Comparison of ENCODE assay signal across 9 cellular contexts in the genomic region with DNA sequence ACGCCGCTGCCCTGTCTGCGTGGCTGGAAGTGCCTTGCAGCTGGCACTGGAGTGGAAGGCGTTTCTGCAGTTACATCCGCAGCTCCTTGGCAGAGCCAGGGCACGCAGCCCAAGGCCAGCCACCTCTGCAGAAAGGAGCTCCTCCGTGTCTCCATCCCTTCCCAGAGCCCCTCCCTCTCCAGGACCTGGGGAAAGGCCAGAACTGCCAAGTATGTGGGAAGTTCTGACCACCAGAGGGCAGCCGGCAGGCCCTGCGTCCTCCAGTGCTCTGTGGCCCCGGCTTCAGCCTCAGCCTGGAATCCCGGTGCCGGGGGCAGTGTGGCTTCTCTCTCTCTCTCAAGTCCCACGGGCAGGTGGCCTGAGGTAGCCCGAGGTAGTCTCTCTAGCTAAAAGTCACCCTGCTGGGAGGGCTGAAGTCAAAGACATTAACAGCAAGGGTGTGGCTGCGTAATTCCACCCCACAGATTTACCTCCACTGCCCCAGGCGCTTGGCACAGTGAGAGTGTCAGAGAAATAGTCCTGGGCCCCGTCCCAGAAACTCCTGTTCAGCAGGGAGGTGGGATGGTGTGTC.
DNase-seq lines count a peak whose midpoint lies in the region; ATAC-seq and TF ChIP-seq lines count a peak whose summit lies in the region.
"Had no signal": no experiment of that assay in that cellular context is flagged by ENCODE, and none has a peak within 500 bp of the region (broad histone marks: within the 10 kb centered on the region; RNA-seq: fewer than 3 reads in every experiment).

No MANE protein-coding gene starts in this region.

- H3K9me3 ChIP-seq in adipocyte (ENCODE audit: control insufficient read depth, low read length): no peaks in the 10 kb centered on the region
- H3K9me3 ChIP-seq in hepatocyte (ENCODE audit: low read depth): no peaks in the 10 kb centered on the region
- no peaks in the 10 kb centered on the region for H3K9me3 ChIP-seq in suprapubic skin
- H3K9me3 ChIP-seq: HAP-1 had no signal

- H3K4me1 ChIP-seq in adipocyte (ENCODE audit: control insufficient read depth, insufficient read depth, low read length) (peaks cover 5% of the 10 kb centered on the region), hepatocyte (ENCODE audit: insufficient read depth) (peaks cover 20% of the 10 kb centered on the region), suprapubic skin (peaks cover 42% of the 10 kb centered on the region)
- H3K4me1 ChIP-seq: HAP-1 had no signal

- no peak overlapping the region for H3K4me3 Mint-ChIP-seq in stimulated activated effector memory CD8-positive, alpha-beta T cell treated with anti-CD3 and anti-CD28 coated beads, Interleukin-12 subunit alpha, Interleukin-12 subunit beta, amount 100 ng/mL, for 72 hours

- H3K9me2 ChIP-seq in hepatocyte (replicated peaks; ENCODE audit: insufficient read depth): no peaks in the 10 kb centered on the region

- no peak overlapping the region for H3K4me3 ChIP-seq in HL-60 (replicated peaks; ENCODE audit: insufficient read depth, low read length)
- no peak overlapping the region for H3K4me3 ChIP-seq in adipocyte (ENCODE audit: low read length)
- no peak overlapping the region for H3K4me3 ChIP-seq in hepatocyte
- no peak overlapping the region for H3K4me3 ChIP-seq in suprapubic skin
- H3K4me3 ChIP-seq: HAP-1 had no signal

- ATAC-seq in HG03139 (IDR thresholded peaks at IDR 0.05; ENCODE audit: unreplicated experiment) (no peak), GM18520 (IDR thresholded peaks at IDR 0.05; ENCODE audit: unreplicated experiment) (no peak)
- ATAC-seq in stimulated activated effector memory CD8-positive, alpha-beta T cell treated with anti-CD3 and anti-CD28 coated beads, Interleukin-12 subunit alpha, Interleukin-12 subunit beta, amount 100 ng/mL, for 72 hours: no peak

- no peak overlapping the region for H3K4me2 ChIP-seq in hepatocyte

- H3K79me2 ChIP-seq in hepatocyte: no peaks in the 10 kb centered on the region

- TF ChIP-seq POLR2A in suprapubic skin (IDR thresholded peaks at IDR 0.05): no peak

- peaks cover 97% of the 10 kb centered on the region for H3K36me3 ChIP-seq in adipocyte (ENCODE audit: control insufficient read depth, insufficient read depth, low read length, severe bottlenecking)
- no peaks in the 10 kb centered on the region for H3K36me3 ChIP-seq in hepatocyte (replicated peaks; ENCODE audit: insufficient read depth, low read depth)
- H3K36me3 ChIP-seq in suprapubic skin: peaks cover 14% of the 10 kb centered on the region
- H3K36me3 ChIP-seq: HAP-1 had no signal

- WGBS in hepatocyte (ENCODE audit: low lambda C conversion rate, missing lambda C conversion rate): 58% methylated on average over 17 of the region's 17 CpGs
- WGBS in suprapubic skin: 29% methylated on average over 9 of the region's 17 CpGs

- no peaks in the 10 kb centered on the region for H3K36me3 Mint-ChIP-seq in stimulated activated effector memory CD8-positive, alpha-beta T cell treated with anti-CD3 and anti-CD28 coated beads, Interleukin-12 subunit alpha, Interleukin-12 subunit beta, amount 100 ng/mL, for 72 hours

- peak; percentile 38 for TF ChIP-seq CTCF in HL-60 (IDR thresholded peaks at IDR 0.05; ENCODE audit: insufficient read depth, low read length)
- peak; percentile 57 for TF ChIP-seq CTCF in hepatocyte (IDR thresholded peaks at IDR 0.05; ENCODE audit: poor library complexity)
- TF ChIP-seq CTCF in suprapubic skin (IDR thresholded peaks at IDR 0.05): peak; percentile 5 to 43

- peaks cover 2% of the 10 kb centered on the region for H4K20me1 ChIP-seq in hepatocyte (ENCODE audit: insufficient read depth, poor library complexity, severe bottlenecking)

- H3K4me1 Mint-ChIP-seq in stimulated activated effector memory CD8-positive, alpha-beta T cell treated with anti-CD3 and anti-CD28 coated beads, Interleukin-12 subunit alpha, Interleukin-12 subunit beta, amount 100 ng/mL, for 72 hours: peaks cover 6% of the 10 kb centered on the region

- DNase-seq in Ammon's horn (ENCODE audit: low spot score) (peak; percentile 63), HL-60 (ENCODE audit: low read depth in 1 of 2, low spot score in 1 of 2) (peak in 1 of 2 experiments; percentile 35), adipocyte (ENCODE audit: low read depth) (peak; percentile 57), hepatocyte (ENCODE audit: low spot score) (peak; percentile 75), suprapubic skin (ENCODE audit: low spot score in 2 of 2) (no peak)
- no peak for DNase-seq in stimulated activated effector memory CD8-positive, alpha-beta T cell treated with anti-CD3 and anti-CD28 coated beads, Interleukin-12 subunit alpha, Interleukin-12 subunit beta, amount 100 ng/mL, for 72 hours (ENCODE audit: low spot score in 2 of 2)

- no peak overlapping the region for H3K27ac Mint-ChIP-seq in stimulated activated effector memory CD8-positive, alpha-beta T cell treated with anti-CD3 and anti-CD28 coated beads, Interleukin-12 subunit alpha, Interleukin-12 subunit beta, amount 100 ng/mL, for 72 hours

- TF ChIP-seq EP300 in suprapubic skin (IDR thresholded peaks at IDR 0.05): no peak

- no peak overlapping the region for H3K9ac ChIP-seq in adipocyte (ENCODE audit: low read length)

- H3K27ac ChIP-seq in HL-60 (replicated peaks) (no peak overlapping the region), hepatocyte (no peak overlapping the region), suprapubic skin (no peak overlapping the region)

- H3K27me3 ChIP-seq in HL-60 (ENCODE audit: insufficient read depth, poor library complexity, severe bottlenecking): peaks cover 11% of the 10 kb centered on the region
- H3K27me3 ChIP-seq in adipocyte (replicated peaks; ENCODE audit: control insufficient read depth, insufficient read depth, low read length): no peaks in the 10 kb centered on the region
- H3K27me3 ChIP-seq in hepatocyte: no peaks in the 10 kb centered on the region
- H3K27me3 ChIP-seq in suprapubic skin: peaks cover 22% of the 10 kb centered on the region

- H2AFZ ChIP-seq in hepatocyte: no peak overlapping the region

- no peaks in the 10 kb centered on the region for H3K9me3 Mint-ChIP-seq in stimulated activated effector memory CD8-positive, alpha-beta T cell treated with anti-CD3 and anti-CD28 coated beads, Interleukin-12 subunit alpha, Interleukin-12 subunit beta, amount 100 ng/mL, for 72 hours

Comparison
In these comparisons a context has a peak if more than half of its experiments do, and no peak if none do; other contexts are left out.
1. DNase-seq: peak in Ammon's horn (single experiment), adipocyte (single experiment) and hepatocyte (single experiment); none in suprapubic skin (0 of 2) and stimulated activated effector memory CD8-positive, alpha-beta T cell treated with anti-CD3 and anti-CD28 coated beads, Interleukin-12 subunit alpha, Interleukin-12 subunit beta, amount 100 ng/mL, for 72 hours (0 of 2).
2. Peak in every context shown above with its lines, with median percentiles within 50 percentile points of each other: CTCF ChIP-seq.